ENCODE assay signal across 20 cellular contexts in genomic region chr12:3761116-3761770, GRCh38. TPM values are rescaled to one million over a fixed set of nuclear protein-coding genes. Genes with fewer than 3 reads are reported as not detected.
DNase-seq lines count a peak whose midpoint lies in the region; ATAC-seq, FAIRE-seq and TF ChIP-seq lines count a peak whose summit lies in the region.
"Had no signal": no experiment of that assay in that cellular context is flagged by ENCODE, and none has a peak within 500 bp of the region (broad histone marks: within the 10 kb centered on the region; RNA-seq: fewer than 3 reads in every experiment).

No MANE protein-coding gene starts in this region.

- H3K27me3 ChIP-seq in GM23338 (ENCODE audit: insufficient read depth) (no peaks in the 10 kb centered on the region), WERI-Rb-1 (ENCODE audit: insufficient read depth, low read depth, severe bottlenecking) (no peaks in the 10 kb centered on the region), H1 (replicated peaks in 1 of 4; ENCODE audit: control insufficient read depth in 3 of 4, extremely low read depth in 1 of 4, insufficient read depth in 3 of 4, low read length in 3 of 4) (no peaks in the 10 kb centered on the region; a peak in 1 of 7 replicates)
- H3K27me3 ChIP-seq: Peyer's patch had no signal

- H3K56ac ChIP-seq in H1 (replicated peaks; ENCODE audit: insufficient read length, low read depth, low read length) = no peak overlapping the region

- no peak overlapping the region for H2BK15ac ChIP-seq in H1 (ENCODE audit: low read length)

- H3K36me3 ChIP-seq in GM23338 (ENCODE audit: insufficient read depth) (no peaks in the 10 kb centered on the region), WERI-Rb-1 (no peaks in the 10 kb centered on the region), H1 (ENCODE audit: control insufficient read depth in 2 of 4, insufficient read depth in 4 of 4, low read length in 3 of 4) (no peaks in the 10 kb centered on the region)
- H3K36me3 ChIP-seq: Peyer's patch had no signal

- ATAC-seq in GM23338 = no peak
- ATAC-seq in GM21381 (IDR thresholded peaks at IDR 0.05; ENCODE audit: unreplicated experiment) = no peak
- ATAC-seq: CD8-positive, alpha-beta T cell; HepG2 had no signal

- H2BK120ac ChIP-seq in H1 (replicated peaks; ENCODE audit: low read depth, low read length) = no peak overlapping the region

- no peak overlapping the region for H3K4me3 Mint-ChIP-seq in GM23338
- H3K4me3 Mint-ChIP-seq: CD8-positive, alpha-beta T cell had no signal

- TF ChIP-seq CTCF in GM23338 (conservative IDR thresholded peaks at IDR 0.05; ENCODE audit: low read depth in 2 of 2) (no peak), WERI-Rb-1 (IDR thresholded peaks at IDR 0.05; ENCODE audit: low read depth, low read length) (no peak), H1 (IDR thresholded peaks at IDR 0.05; ENCODE audit: control extremely low read depth in 1 of 3, insufficient read depth in 1 of 3, low read depth in 1 of 3, low read length in 3 of 3) (no peak), retinal pigment epithelial cell (conservative IDR thresholded peaks at IDR 0.05; ENCODE audit: low read depth, low read length) (no peak)

- no peak overlapping the region for H3K27ac ChIP-seq in GM23338 (ENCODE audit: low read depth)
- H3K27ac ChIP-seq in WERI-Rb-1 = peak overlapping the region; percentile 23
- H3K27ac ChIP-seq in H1 (ENCODE audit: low read depth, low read length) = no peak overlapping the region
- H3K27ac ChIP-seq: Peyer's patch had no signal

- no peak for TF ChIP-seq POLR2A in H1 (IDR thresholded peaks at IDR 0.05; ENCODE audit: control extremely low read depth in 1 of 2, low read depth in 2 of 2, low read length in 2 of 2)

- H2BK12ac ChIP-seq in H1 (ENCODE audit: low read depth, low read length) = no peak overlapping the region

- peaks cover 3% of the 10 kb centered on the region for H3K27me3 Mint-ChIP-seq in GM23338 (ENCODE audit: insufficient read depth, low read depth, poor library complexity)

- CTCF ChIA-PET in H1 (lab: Charles Lee; ENCODE audit: partially characterized antibody) = interaction anchor here (1.0 to 1.4 kb wide), 3 partner anchors 16 to 461 kb away, joined by 3 read pairs; no protein-coding TSS in a partner anchor

- WGBS in H1 (ENCODE audit: extremely low coverage in 1 of 2, insufficient coverage in 1 of 2, insufficient read length in 1 of 2, insufficient replicate concordance in 2 of 2, low coverage in 1 of 2, low lambda C conversion rate in 2 of 2, missing lambda C conversion rate in 1 of 2), 2 experiments = 94% methylated on average over 9 of the region's 9 CpGs; no CpG with 5 or more reads in 1 of the 2 experiments

- TF ChIP-seq RAD21 in H1 (IDR thresholded peaks at IDR 0.05 in 1 of 2, conservative IDR thresholded peaks at IDR 0.05 in 1 of 2; ENCODE audit: low read depth in 2 of 2, low read length in 2 of 2) = no peak

- H2BK5ac ChIP-seq in H1 (ENCODE audit: low read depth, low read length) = no peak overlapping the region

- TF ChIP-seq EP300 in H1 (IDR thresholded peaks at IDR 0.05; ENCODE audit: borderline replicate concordance in 1 of 2, low read depth in 2 of 2, low read length in 2 of 2) = no peak

- H3K4ac ChIP-seq in H1 (replicated peaks; ENCODE audit: insufficient read length, low read depth, low read length) = peak overlapping the region; percentile 8

- POLR2A ChIA-PET in H1 (lab: Charles Lee; ENCODE audit: partially characterized antibody) = no interaction called here

- H2BK20ac ChIP-seq in H1 (ENCODE audit: low read length) = no peak overlapping the region

- H3K14ac ChIP-seq in H1 (ENCODE audit: insufficient read length) = no peak overlapping the region

- FAIRE-seq in H1 (lab: Jason Lieb, UNC) = peak; percentile 42
- FAIRE-seq: A204.1, GM19239, HepG2 had no signal

- H3K4me2 ChIP-seq in GM23338 = no peak overlapping the region
- H3K4me2 ChIP-seq in H1 (ENCODE audit: insufficient read depth in 1 of 2, low read depth in 2 of 2, low read length in 2 of 2) = no peak overlapping the region

- H2AFZ ChIP-seq in GM23338 = 0 out of 2 replicates have a peak overlapping the region, but pooled peaks have one; percentile 14
- H2AFZ ChIP-seq in H1 (ENCODE audit: low read length) = no peak overlapping the region

- H3K4me1 ChIP-seq in GM23338 (ENCODE audit: insufficient read depth) (no peaks in the 10 kb centered on the region), H1 (replicated peaks in 1 of 4; ENCODE audit: control insufficient read depth in 3 of 4, insufficient read depth in 4 of 4, low read length in 3 of 4) (no peaks in the 10 kb centered on the region; a peak in 1 of 7 replicates)
- H3K4me1 ChIP-seq: Peyer's patch had no signal

- H3K23me2 ChIP-seq in H1 (ENCODE audit: low read depth, low read length) = peaks cover 2% of the 10 kb centered on the region; the same call in 1 of the 2 replicates

- no peaks in the 10 kb centered on the region; the same call in none of the 3 replicates for H3K4me1 Mint-ChIP-seq in GM23338

- H3K9me3 Mint-ChIP-seq in GM23338 = no peaks in the 10 kb centered on the region
- H3K9me3 Mint-ChIP-seq: CD8-positive, alpha-beta T cell had no signal

- H3K79me2 ChIP-seq in GM23338 (replicated peaks; ENCODE audit: insufficient read depth) (no peaks in the 10 kb centered on the region), H1 (ENCODE audit: control insufficient read depth in 1 of 2, insufficient read depth in 2 of 2, low read length in 2 of 2) (no peaks in the 10 kb centered on the region)

- H3K9ac ChIP-seq in H1 (replicated peaks in 1 of 4; ENCODE audit: extremely low read depth in 1 of 4, low read depth in 3 of 4, low read length in 3 of 4) = no peak overlapping the region; a peak in 1 of 7 replicates

- H3K23ac ChIP-seq in H1 (ENCODE audit: insufficient read length) = no peak overlapping the region

- H3K4me3 ChIP-seq in GM23338 (no peak overlapping the region), WERI-Rb-1 (ENCODE audit: low read depth, low read length) (no peak overlapping the region), H1 (ENCODE audit: extremely low read depth in 1 of 4, insufficient read depth in 2 of 4, low read depth in 3 of 4, low read length in 4 of 4) (no peak overlapping the region), retinal pigment epithelial cell (ENCODE audit: low read length) (no peak overlapping the region)
- H3K4me3 ChIP-seq: Peyer's patch had no signal

- no peaks in the 10 kb centered on the region for H3K36me3 Mint-ChIP-seq in GM23338 (ENCODE audit: low read depth)

- H4K91ac ChIP-seq in H1 (replicated peaks; ENCODE audit: insufficient read length, low read length) = no peak overlapping the region

- H4K20me1 ChIP-seq in GM23338 (replicated peaks; ENCODE audit: insufficient read depth) (no peaks in the 10 kb centered on the region), H1 (replicated peaks in 1 of 2; ENCODE audit: control insufficient read depth in 1 of 2, insufficient read depth in 2 of 2, low read length in 2 of 2) (no peaks in the 10 kb centered on the region)

- no peaks in the 10 kb centered on the region; the same call in 1 of the 2 replicates for H3F3A ChIP-seq in GM23338 (replicated peaks; ENCODE audit: low read depth)

- no peak overlapping the region for H2AK5ac ChIP-seq in H1 (ENCODE audit: low read depth, low read length)

- H3K79me1 ChIP-seq in H1 (ENCODE audit: low read depth, low read length) = no peaks in the 10 kb centered on the region

- H4K8ac ChIP-seq in H1 (ENCODE audit: extremely low read depth, insufficient read depth, low read length) = no peak overlapping the region

- no peak overlapping the region for H4K5ac ChIP-seq in H1 (ENCODE audit: insufficient read length, low read depth, low read length)

- no peaks in the 10 kb centered on the region for H3K9me2 ChIP-seq in GM23338 (ENCODE audit: insufficient read depth)

- H3K18ac ChIP-seq in H1 (ENCODE audit: extremely low read depth, low read length) = no peak overlapping the region

- no peak overlapping the region for H3K27ac Mint-ChIP-seq in GM23338
- H3K27ac Mint-ChIP-seq: CD8-positive, alpha-beta T cell had no signal

- DNase-seq in GM23338 (ENCODE audit: low spot score) (no peak), WERI-Rb-1 (peak; percentile 54), H1 (ENCODE audit: low read depth in 1 of 2, low spot score in 2 of 2) (no peak), retinal pigment epithelial cell (ENCODE audit: low read depth) (peak; percentile 14), NCI-H510A treated with DMSO at 0.1 percent for 48 hours (lab: John Stamatoyannopoulos, UW) (no peak), Ammon's horn (ENCODE audit: low spot score) (no peak), NCI-H774 (lab: John Stamatoyannopoulos, UW) (no peak)
- DNase-seq: Calu3; CD8-positive, alpha-beta T cell; GF-D8; KG1; NCI-H1417 treated with DMSO at 0.1 percent for 48 hours; NCI-H187 treated with DMSO at 0.1 percent for 48 hours; NCI-H526 treated with DMSO at 0.1 percent for 48 hours; NK-92 treated with Interleukin-12 subunit alpha and Interleukin-12 subunit beta, amount 100 ng/mL, for 24 hours; Peyer's patch had no signal

- H3K9me3 ChIP-seq in WERI-Rb-1 (ENCODE audit: severe bottlenecking) (no peaks in the 10 kb centered on the region), H1 (ENCODE audit: insufficient read depth in 2 of 2, low read depth in 1 of 2, low read length in 1 of 2) (no peaks in the 10 kb centered on the region)
- H3K9me3 ChIP-seq: Peyer's patch had no signal

TF ChIP-seq in GM23338, 12 proteins besides CTCF, POLR2A, EP300 and RAD21 (continues in another document):
- TF ChIP-seq EZH2 (IDR thresholded peaks at IDR 0.05; ENCODE audit: low read depth, unreplicated experiment) = no peak

TF ChIP-seq in H1, 55 proteins besides CTCF, POLR2A, EP300 and RAD21 (continues in another document):
- TF ChIP-seq SIX5 (IDR thresholded peaks at IDR 0.05; ENCODE audit: low read depth, low read length) = no peak
- TF ChIP-seq KDM4A (IDR thresholded peaks at IDR 0.05; ENCODE audit: low read depth, low read length, severe bottlenecking) = no peak
- no peak for TF ChIP-seq EZH2 (IDR thresholded peaks at IDR 0.05; ENCODE audit: low read depth, low read length, severe bottlenecking)
- TF ChIP-seq CREB1 (IDR thresholded peaks at IDR 0.05) = no peak
- no peak for TF ChIP-seq RBBP5 (IDR thresholded peaks at IDR 0.05; ENCODE audit: borderline replicate concordance, low read depth, low read length)
- no peak for TF ChIP-seq SIN3A (conservative IDR thresholded peaks at IDR 0.05 in 1 of 2, IDR thresholded peaks at IDR 0.05 in 1 of 2; ENCODE audit: low read depth in 1 of 2, low read length in 2 of 2)
- no peak for TF ChIP-seq TEAD4 (IDR thresholded peaks at IDR 0.05; ENCODE audit: low read depth, low read length)

RNA-seq across cellular contexts. Expression of gene CRACR2A, which starts 8.3 kb away (rescaled TPM):
- total RNA-seq in GM23338 (2014; rRNA removed; shearing (Covaris generic)) = 3.0 and 3.4 TPM in 2 replicates
- 1.4 and 1.5 TPM in 2 replicates for polyA plus RNA-seq in GM23338 (2016; fragmentation: Nextera tagmentation; extraction: Ambion mirVana)
- total RNA-seq in H1 (2021; fragmentation: NEBNext Ultra II Directional; extraction: Animal tissue kit (Norgen Biotek cat#: 25700)) = 3.0 and 3.2 TPM in 2 replicates
- 0.75 and 0.85 TPM in 2 replicates for polyA plus RNA-seq in H1 (2011; rRNA removed)
- polyA plus RNA-seq in H1 (2011; cell fraction: cytosol; rRNA removed) = 1.1 TPM
- 1.9 TPM for polyA plus RNA-seq in H1 (2011; cell fraction: nucleus; rRNA removed)
- 1.1 to 1.8 TPM (median 1.5 TPM) in 4 replicates for polyA plus RNA-seq in H1 (2012, experiment 1 of 2)
- 0.20 TPM for polyA plus RNA-seq in H1 (2012, experiment 2 of 2)
- polyA plus RNA-seq in H1 (2013, experiment 1 of 2) = 0.89 TPM
- 1.0 TPM for polyA plus RNA-seq in H1 (2013, experiment 2 of 2)
- polyA minus RNA-seq in H1 (2011; rRNA and poly(A)+ RNA removed) = 1.5 and 2.6 TPM in 2 replicates
- polyA minus RNA-seq in H1 (2011; cell fraction: cytosol; rRNA and poly(A)+ RNA removed) = 0.88 TPM
- 3.8 TPM for polyA minus RNA-seq in H1 (2011; cell fraction: nucleus; rRNA and poly(A)+ RNA removed)

Comparison
In these comparisons a context has a peak if more than half of its experiments do, and no peak if none do; other contexts are left out.
1. DNase-seq: peak in WERI-Rb-1 (single experiment) and retinal pigment epithelial cell (single experiment); none in GM23338 (single experiment), H1 (0 of 2), NCI-H510A treated with DMSO at 0.1 percent for 48 hours (single experiment), Ammon's horn (single experiment) and NCI-H774 (single experiment).